Comparison of ENCODE assay signal across 1 cellular context in genomic region chr9:123365287-123365880, GRCh38.
TF ChIP-seq lines count a peak whose summit lies in the region.

No MANE protein-coding gene starts in this region.

TF ChIP-seq in H1, 55 proteins besides CTCF, POLR2A, EP300 and RAD21 (continued from another document):
- TF ChIP-seq NRF1 (IDR thresholded peaks at IDR 0.05; ENCODE audit: low read depth, low read length) (no peak), SRF (IDR thresholded peaks at IDR 0.05; ENCODE audit: low read depth, low read length) (no peak), NANOG (IDR thresholded peaks at IDR 0.05; ENCODE audit: insufficient read depth, low read depth, low read length, poor library complexity, severe bottlenecking) (no peak), RNF2 (IDR thresholded peaks at IDR 0.05; ENCODE audit: borderline replicate concordance, low read depth, low read length, missing control alignments, poor library complexity, severe bottlenecking) (no peak), PHF8 (conservative IDR thresholded peaks at IDR 0.05; ENCODE audit: low read depth, low read length) (no peak)
TF ChIP-seq in H1: peak in this region for 0.
